Comparison of ENCODE assay signal across 8 cellular contexts in the genomic region with DNA sequence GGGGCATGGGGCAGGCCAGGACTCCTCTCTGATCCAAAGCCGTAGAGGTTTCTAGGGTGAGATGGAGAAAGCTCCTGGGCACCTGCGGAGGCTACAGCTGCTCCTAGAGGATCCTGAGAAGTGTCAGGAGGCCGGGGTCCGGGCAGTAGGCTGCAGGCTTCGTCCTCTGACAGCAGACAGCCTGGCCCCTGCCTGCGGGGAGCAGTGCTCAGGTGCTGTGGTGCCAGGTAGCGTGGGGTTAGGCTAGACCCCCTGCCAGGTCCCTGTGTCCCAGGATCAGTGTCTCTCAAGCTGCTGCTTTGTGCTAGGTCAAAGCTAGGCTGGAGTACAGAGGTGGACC. TPM values are rescaled to one million over a fixed set of nuclear protein-coding genes. Genes with fewer than 3 reads are reported as not detected.
DNase-seq lines count a peak whose midpoint lies in the region; ATAC-seq and TF ChIP-seq lines count a peak whose summit lies in the region.

No MANE protein-coding gene starts in this region.

- CTCF ChIA-PET in PC-3 (lab: Charles Lee) = no interaction called here

- H4K20me1 ChIP-seq in PC-3 (ENCODE audit: low read length) = peaks cover 3% of the 10 kb centered on the region; the same call in 1 of the 2 replicates

- no TSS peak for BruUV-seq in PC-3 (replicated peaks; lab: Mats Ljungman, UMichigan)

- no peaks in the 10 kb centered on the region for H3K27me3 ChIP-seq in PC-3 (ENCODE audit: low read length)
- H3K27me3 ChIP-seq in endocrine pancreas (ENCODE audit: control insufficient read depth, insufficient read depth, low read length) = no peaks in the 10 kb centered on the region
- H3K27me3 ChIP-seq in trophoblast cell (ENCODE audit: insufficient read depth, low read length) = no peaks in the 10 kb centered on the region

- intact Hi-C loops in PC-3 (cut with micrococcal nuclease) = loop anchor here (5.0 kb wide), 1 partner anchor 97 kb away; a partner anchor contains a TSS

- peak overlapping the region; percentile 100 for H3K4me2 ChIP-seq in PC-3 (ENCODE audit: low read length)
- peak overlapping the region; percentile 94 for H3K4me2 ChIP-seq in trophoblast cell (ENCODE audit: low read length)

- no peak overlapping the region for H3K23ac ChIP-seq in trophoblast cell (ENCODE audit: low read length)

- no peaks in the 10 kb centered on the region for H3K4me1 ChIP-seq in ES-I3 (ENCODE audit: insufficient read depth, low read length)
- peaks cover 12% of the 10 kb centered on the region; the same call in 1 of the 2 replicates for H3K4me1 ChIP-seq in PC-3 (ENCODE audit: insufficient read depth, low read length)
- H3K4me1 ChIP-seq in endocrine pancreas (ENCODE audit: control insufficient read depth, insufficient read depth, low read length) = no peaks in the 10 kb centered on the region
- H3K4me1 ChIP-seq in trophoblast cell (ENCODE audit: control insufficient read depth in 1 of 2, insufficient read depth in 2 of 2, low read length in 2 of 2) = peaks cover 10 to 18% of the 10 kb centered on the region in 2 experiments

- no peak overlapping the region for H3K18ac ChIP-seq in trophoblast cell (ENCODE audit: low read length)

- no peaks in the 10 kb centered on the region for H3K9me2 ChIP-seq in PC-3 (replicated peaks; ENCODE audit: low read length)

- no peaks in the 10 kb centered on the region for H3K9me3 ChIP-seq in ES-I3 (ENCODE audit: control insufficient read depth, insufficient read depth, low read length)
- no peaks in the 10 kb centered on the region for H3K9me3 ChIP-seq in PC-3 (ENCODE audit: low read length)
- no peaks in the 10 kb centered on the region for H3K9me3 ChIP-seq in endocrine pancreas (ENCODE audit: control insufficient read depth, low read length)
- peaks cover 2% of the 10 kb centered on the region for H3K9me3 ChIP-seq in trophoblast cell (ENCODE audit: insufficient read depth, low read depth, low read length)

- H3K36me3 ChIP-seq in ES-I3 (ENCODE audit: insufficient read depth, low read length) (no peaks in the 10 kb centered on the region; the same call in none of the 2 replicates), PC-3 (ENCODE audit: low read depth, low read length) (no peaks in the 10 kb centered on the region), endocrine pancreas (ENCODE audit: control insufficient read depth, insufficient read depth, low read length) (no peaks in the 10 kb centered on the region), trophoblast cell (ENCODE audit: control insufficient read depth in 1 of 2, insufficient read depth in 2 of 2, low read length in 2 of 2) (peaks cover 42 to 47% of the 10 kb centered on the region in 2 experiments)

- H2AFZ ChIP-seq in PC-3 (ENCODE audit: low read length) = no peak overlapping the region
- no peak overlapping the region for H2AFZ ChIP-seq in trophoblast cell (ENCODE audit: insufficient read depth, low read length, poor library complexity)

- no peak overlapping the region for H2BK12ac ChIP-seq in trophoblast cell (ENCODE audit: low read length)

- no peak overlapping the region for H3K14ac ChIP-seq in trophoblast cell (ENCODE audit: low read length)

- no peak overlapping the region for H2BK5ac ChIP-seq in trophoblast cell (ENCODE audit: low read depth, low read length, poor library complexity)

- H4K91ac ChIP-seq in trophoblast cell (ENCODE audit: low read depth, low read length) = no peak overlapping the region

- H3K9ac ChIP-seq in ES-I3 (ENCODE audit: low read depth, low read length) (0 out of 2 replicates have a peak overlapping the region, but pooled peaks have one; percentile 92), PC-3 (ENCODE audit: low read length) (peak overlapping the region; percentile 93), endocrine pancreas (ENCODE audit: control insufficient read depth, insufficient read depth, low read length) (peak overlapping the region; percentile 33), trophoblast cell (ENCODE audit: low read length) (no peak overlapping the region)

- H3K4me3 ChIP-seq in PC-3 (ENCODE audit: low read length) (peak overlapping the region; percentile 86), endocrine pancreas (ENCODE audit: control insufficient read depth, insufficient read depth, low read length) (no peak overlapping the region), trophoblast cell (ENCODE audit: low read depth, low read length) (no peak overlapping the region)

- TF ChIP-seq CTCF in PC-3 (conservative IDR thresholded peaks at IDR 0.05; ENCODE audit: low read depth, low read length) = no peak

- H3K4ac ChIP-seq in trophoblast cell (ENCODE audit: low read depth, low read length) = no peak overlapping the region

- H3K27ac ChIP-seq in PC-3 (ENCODE audit: low read length) (no peak overlapping the region), trophoblast cell (ENCODE audit: low read depth, low read length) (no peak overlapping the region)

- no CpG with 5 or more reads among the region's 7 CpGs for WGBS in trophoblast cell (ENCODE audit: extremely low coverage, insufficient coverage, insufficient read length)

- H2BK120ac ChIP-seq in trophoblast cell (ENCODE audit: insufficient read depth, low read length, poor library complexity) = no peak overlapping the region

- no peak for DNase-seq in PC-3
- DNase-seq in trophoblast cell = no peak
- DNase-seq in OCI-M1 (lab: John Stamatoyannopoulos, UW) = no peak

- H3K79me2 ChIP-seq in PC-3 (ENCODE audit: low read length) (peaks cover 34% of the 10 kb centered on the region), trophoblast cell (ENCODE audit: control insufficient read depth, insufficient read depth, low read length, poor library complexity) (peaks cover 15% of the 10 kb centered on the region)

- H4K8ac ChIP-seq in trophoblast cell (ENCODE audit: low read depth, low read length) = no peak overlapping the region

- H3K79me1 ChIP-seq in trophoblast cell (ENCODE audit: low read length) = peaks cover 22% of the 10 kb centered on the region

- H2AK5ac ChIP-seq in trophoblast cell (ENCODE audit: low read length) = no peak overlapping the region

- POLR2A ChIA-PET in PC-3 (lab: Charles Lee; ENCODE audit: unreplicated experiment) = interaction anchor here (1.2 kb wide), 1 partner anchor 8 kb away, joined by 7 read pairs; a partner anchor contains a TSS

- H3F3A ChIP-seq in PC-3 (ENCODE audit: low read length, unreplicated experiment) = no peaks in the 10 kb centered on the region

- peak overlapping the region; percentile 14 for H4K12ac ChIP-seq in trophoblast cell (ENCODE audit: low read depth, low read length)

- ATAC-seq in PC-3 = no peak
- no peak for ATAC-seq in HG02938 (IDR thresholded peaks at IDR 0.05; ENCODE audit: unreplicated experiment)
- ATAC-seq in GM21825 (IDR thresholded peaks at IDR 0.05; ENCODE audit: unreplicated experiment) = no peak
- no peak for ATAC-seq in HG03139 (IDR thresholded peaks at IDR 0.05; ENCODE audit: unreplicated experiment)

RNA-seq across cellular contexts. Expression of a gene that starts 1.5 kb away (rescaled TPM):
- total RNA-seq in PC-3 (2014; rRNA removed) = 248 and 258 TPM in 2 replicates
- 94.3 and 98.1 TPM in 2 replicates for polyA plus RNA-seq in trophoblast cell (2013)

RNA-seq across cellular contexts. Expression of a gene that starts 1.8 kb away (rescaled TPM):
- total RNA-seq in PC-3 (2014; rRNA removed) = 11.3 and 12.5 TPM in 2 replicates
- 3.6 and 4.3 TPM in 2 replicates for polyA plus RNA-seq in trophoblast cell (2013)

RNA-seq across cellular contexts. Expression of a gene that starts 3.1 kb away (rescaled TPM):
- 66.9 and 70.3 TPM in 2 replicates for total RNA-seq in PC-3 (2014; rRNA removed)
- polyA plus RNA-seq in trophoblast cell (2013) = 31.6 TPM in 2 replicates

RNA-seq across cellular contexts. Expression of a gene that starts 7.9 kb away (rescaled TPM):
- 27.4 and 30.4 TPM in 2 replicates for total RNA-seq in PC-3 (2014; rRNA removed)
- polyA plus RNA-seq in trophoblast cell (2013) = 33.2 and 35.2 TPM in 2 replicates

RNA-seq across cellular contexts. Expression of a gene that starts 8.3 kb away (rescaled TPM):
- 95.1 and 128 TPM in 2 replicates for total RNA-seq in PC-3 (2014; rRNA removed)
- 44.4 and 44.6 TPM in 2 replicates for polyA plus RNA-seq in trophoblast cell (2013)
